Comparison of ENCODE assay signal across 1 cellular context in genomic region chr2:27134781-27135470, GRCh38.
TF ChIP-seq lines count a peak whose summit lies in the region.

No MANE protein-coding gene starts in this region.

TF ChIP-seq in K562, 482 proteins besides CTCF, POLR2A, EP300 and RAD21 (continued from another document):
- TF ChIP-seq NR4A1 (CRISPR knock-in tag; IDR thresholded peaks at IDR 0.05) = no peak
- TF ChIP-seq NR4A1 (tag; IDR thresholded peaks at IDR 0.05) = peak; percentile 39; the same call in 1 of the 2 replicates
- TF ChIP-seq ZNF639 (CRISPR knock-in tag; conservative IDR thresholded peaks at IDR 0.05 in 1 of 2, IDR thresholded peaks at IDR 0.05 in 1 of 2) = no peak
- 0 out of 2 replicates have a peak, but pooled peaks have one; percentile 75 for TF ChIP-seq NCOR1 (IDR thresholded peaks at IDR 0.05)
- TF ChIP-seq, protein P1, sequence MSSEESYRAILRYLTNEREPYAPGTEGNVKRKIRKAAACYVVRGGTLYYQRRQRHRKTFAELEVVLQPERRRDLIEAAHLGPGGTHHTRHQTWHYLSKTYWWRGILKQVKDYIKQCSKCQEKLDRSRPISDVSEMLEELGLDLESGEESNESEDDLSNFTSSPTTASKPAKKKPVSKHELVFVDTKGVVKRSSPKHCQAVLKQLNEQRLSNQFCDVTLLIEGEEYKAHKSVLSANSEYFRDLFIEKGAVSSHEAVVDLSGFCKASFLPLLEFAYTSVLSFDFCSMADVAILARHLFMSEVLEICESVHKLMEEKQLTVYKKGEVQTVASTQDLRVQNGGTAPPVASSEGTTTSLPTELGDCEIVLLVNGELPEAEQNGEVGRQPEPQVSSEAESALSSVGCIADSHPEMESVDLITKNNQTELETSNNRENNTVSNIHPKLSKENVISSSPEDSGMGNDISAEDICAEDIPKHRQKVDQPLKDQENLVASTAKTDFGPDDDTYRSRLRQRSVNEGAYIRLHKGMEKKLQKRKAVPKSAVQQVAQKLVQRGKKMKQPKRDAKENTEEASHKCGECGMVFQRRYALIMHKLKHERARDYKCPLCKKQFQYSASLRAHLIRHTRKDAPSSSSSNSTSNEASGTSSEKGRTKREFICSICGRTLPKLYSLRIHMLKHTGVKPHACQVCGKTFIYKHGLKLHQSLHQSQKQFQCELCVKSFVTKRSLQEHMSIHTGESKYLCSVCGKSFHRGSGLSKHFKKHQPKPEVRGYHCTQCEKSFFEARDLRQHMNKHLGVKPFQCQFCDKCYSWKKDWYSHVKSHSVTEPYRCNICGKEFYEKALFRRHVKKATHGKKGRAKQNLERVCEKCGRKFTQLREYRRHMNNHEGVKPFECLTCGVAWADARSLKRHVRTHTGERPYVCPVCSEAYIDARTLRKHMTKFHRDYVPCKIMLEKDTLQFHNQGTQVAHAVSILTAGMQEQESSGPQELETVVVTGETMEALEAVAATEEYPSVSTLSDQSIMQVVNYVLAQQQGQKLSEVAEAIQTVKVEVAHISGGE (CRISPR knock-in tag; IDR thresholded peaks at IDR 0.05) = peak in 1 of 3 experiments; percentile 66; a peak in 1 of 6 replicates
- TF ChIP-seq ZFX (CRISPR knock-in tag; IDR thresholded peaks at IDR 0.05) = 0 out of 2 replicates have a peak, but pooled peaks have one; percentile 25
- peak; percentile 56 for TF ChIP-seq NR2C1 (IDR thresholded peaks at IDR 0.05)
- TF ChIP-seq NR2C1 (tag; IDR thresholded peaks at IDR 0.05) = peak; percentile 84
- TF ChIP-seq, protein P2, sequence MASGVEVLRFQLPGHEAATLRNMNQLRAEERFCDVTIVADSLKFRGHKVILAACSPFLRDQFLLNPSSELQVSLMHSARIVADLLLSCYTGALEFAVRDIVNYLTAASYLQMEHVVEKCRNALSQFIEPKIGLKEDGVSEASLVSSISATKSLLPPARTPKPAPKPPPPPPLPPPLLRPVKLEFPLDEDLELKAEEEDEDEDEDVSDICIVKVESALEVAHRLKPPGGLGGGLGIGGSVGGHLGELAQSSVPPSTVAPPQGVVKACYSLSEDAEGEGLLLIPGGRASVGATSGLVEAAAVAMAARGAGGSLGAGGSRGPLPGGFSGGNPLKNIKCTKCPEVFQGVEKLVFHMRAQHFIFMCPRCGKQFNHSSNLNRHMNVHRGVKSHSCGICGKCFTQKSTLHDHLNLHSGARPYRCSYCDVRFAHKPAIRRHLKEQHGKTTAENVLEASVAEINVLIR (CRISPR knock-in tag; IDR thresholded peaks at IDR 0.05) = no peak
- TF ChIP-seq ZNF76 (CRISPR knock-in tag; IDR thresholded peaks at IDR 0.05; ENCODE audit: borderline replicate concordance) = no peak
- TF ChIP-seq ZBTB5 (IDR thresholded peaks at IDR 0.05) = no peak
- no peak for TF ChIP-seq ZNF316 (IDR thresholded peaks at IDR 0.05)
- no peak for TF ChIP-seq MCM3 (IDR thresholded peaks at IDR 0.05)
- TF ChIP-seq GTF2E2 (tag; IDR thresholded peaks at IDR 0.05) = no peak
- peak; percentile 51; the same call in 1 of the 2 replicates for TF ChIP-seq DPF2 (IDR thresholded peaks at IDR 0.05)
- peak in 1 of 2 experiments; percentile 85; a peak in 2 of 4 replicates for TF ChIP-seq MLLT1 (IDR thresholded peaks at IDR 0.05)
- TF ChIP-seq U2AF2 (optimal IDR thresholded peaks at IDR 0.05; ENCODE audit: low read depth, low read length) = no peak
- TF ChIP-seq ESRRA (IDR thresholded peaks at IDR 0.05; ENCODE audit: borderline replicate concordance, low read depth) = peak; percentile 94
- TF ChIP-seq DIDO1 (tag; IDR thresholded peaks at IDR 0.05; ENCODE audit: low read depth) = no peak
- peak; percentile 20; the same call in 1 of the 2 replicates for TF ChIP-seq HDAC2 (IDR thresholded peaks at IDR 0.05)
- TF ChIP-seq KHSRP (IDR thresholded peaks at IDR 0.05) = no peak
- TF ChIP-seq SMARCA5 (IDR thresholded peaks at IDR 0.05) = 0 out of 2 replicates have a peak, but pooled peaks have one; percentile 34
- no peak for TF ChIP-seq GATA2 (CRISPR knock-in tag; IDR thresholded peaks at IDR 0.05)
- TF ChIP-seq, protein P3, sequence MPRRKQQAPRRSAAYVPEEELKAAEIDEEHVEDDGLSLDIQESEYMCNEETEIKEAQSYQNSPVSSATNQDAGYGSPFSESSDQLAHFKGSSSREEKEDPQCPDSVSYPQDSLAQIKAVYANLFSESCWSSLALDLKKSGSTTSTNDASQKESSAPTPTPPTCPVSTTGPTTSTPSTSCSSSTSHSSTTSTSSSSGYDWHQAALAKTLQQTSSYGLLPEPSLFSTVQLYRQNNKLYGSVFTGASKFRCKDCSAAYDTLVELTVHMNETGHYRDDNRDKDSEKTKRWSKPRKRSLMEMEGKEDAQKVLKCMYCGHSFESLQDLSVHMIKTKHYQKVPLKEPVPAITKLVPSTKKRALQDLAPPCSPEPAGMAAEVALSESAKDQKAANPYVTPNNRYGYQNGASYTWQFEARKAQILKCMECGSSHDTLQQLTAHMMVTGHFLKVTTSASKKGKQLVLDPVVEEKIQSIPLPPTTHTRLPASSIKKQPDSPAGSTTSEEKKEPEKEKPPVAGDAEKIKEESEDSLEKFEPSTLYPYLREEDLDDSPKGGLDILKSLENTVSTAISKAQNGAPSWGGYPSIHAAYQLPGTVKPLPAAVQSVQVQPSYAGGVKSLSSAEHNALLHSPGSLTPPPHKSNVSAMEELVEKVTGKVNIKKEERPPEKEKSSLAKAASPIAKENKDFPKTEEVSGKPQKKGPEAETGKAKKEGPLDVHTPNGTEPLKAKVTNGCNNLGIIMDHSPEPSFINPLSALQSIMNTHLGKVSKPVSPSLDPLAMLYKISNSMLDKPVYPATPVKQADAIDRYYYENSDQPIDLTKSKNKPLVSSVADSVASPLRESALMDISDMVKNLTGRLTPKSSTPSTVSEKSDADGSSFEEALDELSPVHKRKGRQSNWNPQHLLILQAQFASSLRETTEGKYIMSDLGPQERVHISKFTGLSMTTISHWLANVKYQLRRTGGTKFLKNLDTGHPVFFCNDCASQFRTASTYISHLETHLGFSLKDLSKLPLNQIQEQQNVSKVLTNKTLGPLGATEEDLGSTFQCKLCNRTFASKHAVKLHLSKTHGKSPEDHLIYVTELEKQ (CRISPR knock-in tag; IDR thresholded peaks at IDR 0.05) = no peak
- TF ChIP-seq ZNF24 (IDR thresholded peaks at IDR 0.05) = no peak
- peak; percentile 56; the same call in 1 of the 2 replicates for TF ChIP-seq MIER1 (IDR thresholded peaks at IDR 0.05; ENCODE audit: low read depth)
- peak; percentile 63; the same call in 1 of the 2 replicates for TF ChIP-seq SP1 (CRISPR knock-in tag; IDR thresholded peaks at IDR 0.05)
- peak in 1 of 2 experiments; percentile 60; a peak in 1 of 3 replicates for TF ChIP-seq CBX3 (IDR thresholded peaks at IDR 0.05; ENCODE audit: borderline replicate concordance in 1 of 2, low read length in 2 of 2)
- TF ChIP-seq, protein P4, sequence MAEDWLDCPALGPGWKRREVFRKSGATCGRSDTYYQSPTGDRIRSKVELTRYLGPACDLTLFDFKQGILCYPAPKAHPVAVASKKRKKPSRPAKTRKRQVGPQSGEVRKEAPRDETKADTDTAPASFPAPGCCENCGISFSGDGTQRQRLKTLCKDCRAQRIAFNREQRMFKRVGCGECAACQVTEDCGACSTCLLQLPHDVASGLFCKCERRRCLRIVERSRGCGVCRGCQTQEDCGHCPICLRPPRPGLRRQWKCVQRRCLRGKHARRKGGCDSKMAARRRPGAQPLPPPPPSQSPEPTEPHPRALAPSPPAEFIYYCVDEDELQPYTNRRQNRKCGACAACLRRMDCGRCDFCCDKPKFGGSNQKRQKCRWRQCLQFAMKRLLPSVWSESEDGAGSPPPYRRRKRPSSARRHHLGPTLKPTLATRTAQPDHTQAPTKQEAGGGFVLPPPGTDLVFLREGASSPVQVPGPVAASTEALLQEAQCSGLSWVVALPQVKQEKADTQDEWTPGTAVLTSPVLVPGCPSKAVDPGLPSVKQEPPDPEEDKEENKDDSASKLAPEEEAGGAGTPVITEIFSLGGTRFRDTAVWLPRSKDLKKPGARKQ (CRISPR knock-in tag; IDR thresholded peaks at IDR 0.05) = peak; percentile 82; the same call in 1 of the 2 replicates
- TF ChIP-seq, protein P5, sequence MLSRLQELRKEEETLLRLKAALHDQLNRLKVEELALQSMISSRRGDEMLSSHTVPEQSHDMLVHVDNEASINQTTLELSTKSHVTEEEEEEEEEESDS (CRISPR knock-in tag; IDR thresholded peaks at IDR 0.05) = no peak
- no peak for TF ChIP-seq MAFF (IDR thresholded peaks at IDR 0.05; ENCODE audit: low read length)
- peak; percentile 89; the same call in 1 of the 2 replicates for TF ChIP-seq EGR1 (conservative IDR thresholded peaks at IDR 0.05)
- TF ChIP-seq CHAMP1 (IDR thresholded peaks at IDR 0.05) = no peak
- peak; percentile 3; the same call in 1 of the 2 replicates for TF ChIP-seq POLR2G (IDR thresholded peaks at IDR 0.05; ENCODE audit: low read depth, low read length)
- 0 out of 2 replicates have a peak, but pooled peaks have one; percentile 23 for TF ChIP-seq MAX (CRISPR knock-in tag; IDR thresholded peaks at IDR 0.05)
TF ChIP-seq in K562: peak in this region for 30.
